In genomic region chr16:84117482-84117843, GRCh38 we compare ENCODE assay signal across 8 cellular contexts. TPM values are rescaled to one million over a fixed set of nuclear protein-coding genes. Genes with fewer than 3 reads are reported as not detected.
DNase-seq lines count a peak whose midpoint lies in the region; ATAC-seq and TF ChIP-seq lines count a peak whose summit lies in the region.

No MANE protein-coding gene starts in this region.

- H3K4me3 ChIP-seq in GM08714 (ENCODE audit: low read length) = peak overlapping the region; percentile 100
- H3K4me3 ChIP-seq in dorsolateral prefrontal cortex = peak overlapping the region; percentile 56 to 100 (median 95)
- peak overlapping the region; percentile 92 to 97 for H3K4me3 ChIP-seq in mesenchymal stem cell (ENCODE audit: insufficient read depth in 1 of 2, low read depth in 1 of 2, low read length in 2 of 2)
- H3K4me3 ChIP-seq in stomach = peak overlapping the region; percentile 72 to 97 (median 92)

- TF ChIP-seq CTCF in dorsolateral prefrontal cortex (IDR thresholded peaks at IDR 0.05 in 54 of 56, conservative IDR thresholded peaks at IDR 0.05 in 2 of 56; ENCODE audit: low read depth in 1 of 56, partially characterized antibody in 56 of 56) = no peak
- no peak for TF ChIP-seq CTCF in stomach (IDR thresholded peaks at IDR 0.05)

- H3K27me3 ChIP-seq in dorsolateral prefrontal cortex (no peaks in the 10 kb centered on the region), mesenchymal stem cell (ENCODE audit: control insufficient read depth in 1 of 2, insufficient read depth in 1 of 2, low read length in 2 of 2) (no peaks in the 10 kb centered on the region), stomach (no peaks in the 10 kb centered on the region)

- H3K18ac ChIP-seq in mesenchymal stem cell (ENCODE audit: low read depth in 1 of 2, low read length in 2 of 2) = peak overlapping the region; percentile 96 to 99

- H3K27ac ChIP-seq in dorsolateral prefrontal cortex (peak overlapping the region in 58 of 59 donors; percentile 30 to 98 (median 92)), mesenchymal stem cell (ENCODE audit: low read length, poor library complexity, severe bottlenecking) (no peak overlapping the region), stomach (peak overlapping the region; percentile 87 to 97 (median 93))

- H4K91ac ChIP-seq in mesenchymal stem cell (ENCODE audit: low read length) = peak overlapping the region; percentile 87

- H3K36me3 ChIP-seq in mesenchymal stem cell (ENCODE audit: control insufficient read depth in 1 of 2, insufficient read depth in 2 of 2, low read depth in 1 of 2, low read length in 2 of 2) (peaks cover 12 to 14% of the 10 kb centered on the region in 2 experiments), stomach (peaks cover 0 to 6% (median 3%) of the 10 kb centered on the region in 4 donors)

- TF ChIP-seq EP300 in stomach (IDR thresholded peaks at IDR 0.05) = no peak

- peaks cover 4% of the 10 kb centered on the region for H3K79me1 ChIP-seq in mesenchymal stem cell (replicated peaks; ENCODE audit: low read length, poor library complexity, severe bottlenecking)

- H2BK15ac ChIP-seq in mesenchymal stem cell (ENCODE audit: low read depth, poor library complexity, severe bottlenecking) = no peak overlapping the region

- no peaks in the 10 kb centered on the region for H3K9me3 ChIP-seq in mesenchymal stem cell (ENCODE audit: control insufficient read depth, low read length)
- H3K9me3 ChIP-seq in stomach = no peaks in the 10 kb centered on the region

- H3K23ac ChIP-seq in mesenchymal stem cell (ENCODE audit: low read length in 2 of 2) = peak overlapping the region in 1 of 2 experiments; percentile 34

- ATAC-seq in HG03432 (IDR thresholded peaks at IDR 0.05; ENCODE audit: unreplicated experiment) (peak; percentile 2), HG03108 (IDR thresholded peaks at IDR 0.05; ENCODE audit: unreplicated experiment) (no peak)

- H3K4me2 ChIP-seq in mesenchymal stem cell (ENCODE audit: low read length, poor library complexity, severe bottlenecking) = peak overlapping the region; percentile 87

- no peak overlapping the region for H2BK120ac ChIP-seq in mesenchymal stem cell (ENCODE audit: low read depth, low read length)

- H2AK5ac ChIP-seq in mesenchymal stem cell (ENCODE audit: low read length, severe bottlenecking) = no peak overlapping the region

- intact Hi-C loops in dorsolateral prefrontal cortex (cut with DNase I) (loop anchor here (2.0 to 10.0 kb wide), 4 partner anchors 27 to 290 kb away; partner anchors contain the start of genes DNAAF1 (in 1 of the 2), HSDL1 (in 1 of the 2) and TAF1C (in 1 of the 2)), stomach (cut with DNase I; ENCODE audit: low total_unique reads) (no loop called here)

- WGBS in mesenchymal stem cell = 10% methylated on average over 11 of the region's 13 CpGs
- WGBS in stomach, 5 donors = 6 to 11% (median 8%) methylated on average over 9 to 13 of the region's 13 CpGs

- H4K8ac ChIP-seq in mesenchymal stem cell (ENCODE audit: low read length) = peak overlapping the region; percentile 89

- peak overlapping the region in 1 of 2 experiments; percentile 93 for H3K14ac ChIP-seq in mesenchymal stem cell (ENCODE audit: low read length in 2 of 2)

- peak overlapping the region; percentile 33 for H2AFZ ChIP-seq in mesenchymal stem cell (ENCODE audit: low read depth, low read length)

- H3K4ac ChIP-seq in mesenchymal stem cell (ENCODE audit: low read depth in 1 of 2, low read length in 2 of 2) = peak overlapping the region; percentile 66 to 82

- no peak overlapping the region for H2BK5ac ChIP-seq in mesenchymal stem cell (ENCODE audit: low read depth, low read length, poor library complexity, severe bottlenecking)

- no peak overlapping the region for H2BK12ac ChIP-seq in mesenchymal stem cell (ENCODE audit: low read length in 2 of 2)

- H3K9ac ChIP-seq in mesenchymal stem cell (ENCODE audit: low read length) = peak overlapping the region; percentile 99

- DNase-seq in T-helper 2 cell (peak in 3 of 5 experiments; percentile 11 to 70 (median 18)), dorsolateral prefrontal cortex (peak in 6 of 10 donors; percentile 22 to 65 (median 42)), mesenchymal stem cell (peak; percentile 63), stomach (no peak), NCI-H1105 (lab: John Stamatoyannopoulos, UW) (no peak)

- peaks cover 8% of the 10 kb centered on the region for H3K4me1 ChIP-seq in mesenchymal stem cell (ENCODE audit: control insufficient read depth, insufficient read depth, low read depth, low read length)
- peaks cover 13 to 42% (median 31%) of the 10 kb centered on the region in 4 donors for H3K4me1 ChIP-seq in stomach

- no peak for TF ChIP-seq POLR2A in stomach (IDR thresholded peaks at IDR 0.05)

RNA-seq across cellular contexts. Expression of gene MBTPS1, which starts 0.7 kb away (rescaled TPM):
- 100 to 1,000 TPM in 44 of 120 experiments, 10 to 100 TPM in 76; 70.0 to 125 (median 95.6) TPM for total RNA-seq in dorsolateral prefrontal cortex
- polyA plus RNA-seq in mesenchymal stem cell (2013, experiment 1 of 2) = 107 TPM
- 109 TPM for polyA plus RNA-seq in mesenchymal stem cell (2013, experiment 2 of 2)
- total RNA-seq in stomach = 100 to 1,000 TPM in 2 of 5 donors, 10 to 100 TPM in 3; 53.9 to 112 (median 78.1) TPM
- polyA plus RNA-seq in stomach = 10 to 100 TPM; 21.4 to 33.4 (median 28.2) TPM

RNA-seq across cellular contexts. Expression of gene HSDL1, which starts 27.5 kb away (rescaled TPM):
- total RNA-seq in dorsolateral prefrontal cortex (10 to 100 TPM; 21.5 to 75.4 (median 50.4) TPM), stomach (100 to 1,000 TPM in 1 of 5 donors, 10 to 100 TPM in 3, 1 to 10 TPM in 1; 7.2 to 374 (median 16.5) TPM)
- polyA plus RNA-seq in mesenchymal stem cell (2013, experiment 1 of 2) = 17.9 TPM
- 17.7 TPM for polyA plus RNA-seq in mesenchymal stem cell (2013, experiment 2 of 2)
- 1 to 10 TPM; 7.5 to 7.9 (median 7.8) TPM for polyA plus RNA-seq in stomach

RNA-seq across cellular contexts. Expression of gene DNAAF1, which starts 27.6 kb away (rescaled TPM):
- total RNA-seq in dorsolateral prefrontal cortex = 10 to 100 TPM in 40 of 120 experiments, 1 to 10 TPM in 80; 3.6 to 19.7 (median 8.5) TPM
- polyA plus RNA-seq in mesenchymal stem cell (2013, experiment 1 of 2) = 0.14 TPM
- polyA plus RNA-seq in mesenchymal stem cell (2013, experiment 2 of 2) = 0.10 TPM
- 10 to 100 TPM in 1 of 5 donors, 1 to 10 TPM in 1, under 1 TPM in 1, not detected in 2; 0.37 to 11.4 (median 6.2) TPM for total RNA-seq in stomach
- polyA plus RNA-seq in stomach = 1 to 10 TPM in 2 of 3 donors, not detected in 1; 1.2 to 1.4 TPM

Comparison
In these comparisons a context has a peak if more than half of its experiments do, and no peak if none do; other contexts are left out.
1. DNase-seq: peak in T-helper 2 cell (3 of 5), dorsolateral prefrontal cortex (6 of 10) and mesenchymal stem cell (single experiment); none in stomach (single experiment) and NCI-H1105 (single experiment).
2. Peak in every context shown above with its lines, with median percentiles within 50 percentile points of each other: H3K4me3 ChIP-seq.